ENCODE assay signal across 10 cellular contexts in the genomic region with DNA sequence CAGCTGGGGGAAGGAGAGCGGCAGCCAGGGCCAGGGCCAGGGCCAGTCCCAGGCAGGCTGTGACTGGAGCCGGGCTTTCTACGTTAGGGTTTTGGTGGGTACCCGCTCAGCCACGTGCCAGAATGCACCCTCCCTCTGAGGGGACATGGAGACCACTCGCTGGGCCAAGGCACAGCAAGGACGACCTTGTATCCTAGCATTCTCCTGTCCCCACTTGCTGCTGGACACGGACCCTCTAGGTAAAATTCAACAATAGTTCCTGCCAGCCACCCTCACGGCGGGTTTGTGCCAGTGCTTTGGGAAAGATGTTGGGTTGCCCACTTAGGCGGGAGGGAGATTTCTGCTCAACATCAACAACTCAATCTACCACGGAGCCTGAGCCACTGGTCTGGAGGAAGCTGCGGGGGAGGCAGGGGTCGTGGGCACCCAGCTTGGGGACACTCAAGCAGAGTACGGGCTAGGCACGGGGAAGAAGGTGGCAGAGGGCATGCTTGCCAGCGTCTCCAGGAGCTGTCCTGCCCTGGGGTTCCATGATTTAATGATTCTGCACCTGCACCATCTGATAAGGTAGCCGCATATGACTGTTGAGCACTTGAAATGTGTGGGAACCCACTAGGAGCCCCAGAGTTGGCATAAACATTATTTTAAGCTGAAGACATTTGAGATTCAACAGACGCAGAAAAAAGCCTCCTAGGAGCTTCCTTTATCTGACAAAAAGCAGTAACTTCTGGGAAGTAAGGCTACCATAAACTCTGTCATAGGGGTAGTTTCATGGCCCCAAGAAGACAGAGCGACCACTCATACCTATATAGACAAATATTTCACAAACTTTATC. TPM values are rescaled to one million over a fixed set of nuclear protein-coding genes. Genes with fewer than 3 reads are reported as not detected.
DNase-seq lines count a peak whose midpoint lies in the region; ATAC-seq and TF ChIP-seq lines count a peak whose summit lies in the region.
"Had no signal": no experiment of that assay in that cellular context is flagged by ENCODE, and none has a peak within 500 bp of the region (broad histone marks: within the 10 kb centered on the region; RNA-seq: fewer than 3 reads in every experiment).

No MANE protein-coding gene starts in this region.

- TF ChIP-seq POLR2A in IMR-90 (IDR thresholded peaks at IDR 0.05; ENCODE audit: low read depth, low read length) = no peak

- peaks cover 6 to 14% (median 10%) of the 10 kb centered on the region in 3 donors for H3K4me1 Mint-ChIP-seq in naive B cell

- no peak overlapping the region for H4K8ac ChIP-seq in IMR-90 (ENCODE audit: low read depth in 2 of 2, low read length in 2 of 2)

- H3K27ac ChIP-seq in IMR-90 (ENCODE audit: insufficient read depth, low read length) (no peak overlapping the region), ectodermal cell (ENCODE audit: insufficient read depth, low read depth, low read length, poor library complexity, severe bottlenecking) (no peak overlapping the region), thoracic aorta (peak overlapping the region; percentile 59 to 67)

- H3K27ac Mint-ChIP-seq in naive B cell = no peak overlapping the region

- TF ChIP-seq RAD21 in IMR-90 (IDR thresholded peaks at IDR 0.05; ENCODE audit: low read length) = no peak

- H3K4me3 ChIP-seq in IMR-90 (ENCODE audit: insufficient read depth, low read depth, low read length) (no peak overlapping the region), ectodermal cell (ENCODE audit: insufficient read depth, low read depth, low read length) (peak overlapping the region; percentile 33), thoracic aorta (peak overlapping the region; percentile 73), HAP-1 (no peak overlapping the region)

- H4K91ac ChIP-seq in IMR-90 (ENCODE audit: insufficient read depth, low read depth, low read length) = 0 out of 2 replicates have a peak overlapping the region, but pooled peaks have one; percentile 12

- DNase-seq in IMR-90 (no peak), naive B cell (no peak), thoracic aorta (ENCODE audit: low spot score) (no peak), AG20443 (ENCODE audit: low spot score) (no peak), HAP-1 (ENCODE audit: low spot score in 2 of 2) (no peak), HT-29 (ENCODE audit: low spot score) (no peak)
- DNase-seq: effector CD4-positive, alpha-beta T cell; EL had no signal

- no peak overlapping the region for H2BK5ac ChIP-seq in IMR-90 (ENCODE audit: low read depth, low read length, poor library complexity, severe bottlenecking)

- H3K27me3 ChIP-seq in IMR-90 (ENCODE audit: control insufficient read depth, insufficient read depth, low read length) (peaks cover 11% of the 10 kb centered on the region), ectodermal cell (ENCODE audit: control insufficient read depth, insufficient read depth, low read length, poor library complexity, severe bottlenecking) (peaks cover 21% of the 10 kb centered on the region), thoracic aorta (replicated peaks; ENCODE audit: insufficient read depth) (no peaks in the 10 kb centered on the region), HAP-1 (ENCODE audit: low read depth) (peaks cover 13% of the 10 kb centered on the region)

- H2BK15ac ChIP-seq in IMR-90 (ENCODE audit: low read depth, low read length) = no peak overlapping the region

- no peak overlapping the region for H2AK5ac ChIP-seq in IMR-90 (ENCODE audit: low read depth, low read length)

- no peaks in the 10 kb centered on the region for H4K20me1 ChIP-seq in IMR-90 (ENCODE audit: insufficient read depth, low read length)

- H3K4me2 ChIP-seq in IMR-90 (ENCODE audit: low read depth, low read length) = no peak overlapping the region; the same call in 1 of the 2 replicates

- BruUV-seq in IMR-90 (replicated peaks; lab: Mats Ljungman, UMichigan) = no TSS peak

- no peak overlapping the region for H3K14ac ChIP-seq in IMR-90 (replicated peaks; ENCODE audit: low read depth, low read length)

- H2BK120ac ChIP-seq in IMR-90 (ENCODE audit: low read depth, low read length) = no peak overlapping the region

- peaks cover 46 to 67% (median 63%) of the 10 kb centered on the region in 3 donors for H3K27me3 Mint-ChIP-seq in naive B cell

- intact Hi-C loops in IMR-90 (cut with micrococcal nuclease) = no loop called here

- no peak overlapping the region for H3K23ac ChIP-seq in IMR-90 (ENCODE audit: low read depth, low read length)

- ATAC-seq in IMR-90 (ENCODE audit: low read depth) (no peak), naive B cell (ENCODE audit: low read depth in 2 of 2) (peak in 1 of 2 donors; percentile 7), thoracic aorta (ENCODE audit: insufficient number of reproducible peaks, low FRiP score, low read depth) (no peak)

- WGBS in IMR-90 (ENCODE audit: extremely low coverage in 2 of 2, insufficient read length in 1 of 2), 2 experiments = no CpG with 5 or more reads among the region's 20 CpGs
- 76 to 77% methylated on average over 20 of the region's 20 CpGs for WGBS in ectodermal cell, 2 experiments

- H2AK9ac ChIP-seq in IMR-90 (replicated peaks; ENCODE audit: low read depth, low read length, poor library complexity) = no peak overlapping the region

- peak overlapping the region; percentile 54 for H2AFZ ChIP-seq in IMR-90 (replicated peaks; ENCODE audit: low read length, poor library complexity)

- peaks cover 2% of the 10 kb centered on the region; the same call in 1 of the 2 replicates for H3K9me1 ChIP-seq in IMR-90 (ENCODE audit: insufficient read depth, low read length)

- in situ Hi-C loops in IMR-90 (cut with MboI; ENCODE audit: low sequenced_read_pairs) = no loop called here
- in situ Hi-C loops in HAP-1 (cut with MboI; ENCODE audit: low sequenced_read_pairs) = no loop called here

- TF ChIP-seq CTCF in IMR-90 (conservative IDR thresholded peaks at IDR 0.05; ENCODE audit: low read depth, low read length) = no peak
- no peak for TF ChIP-seq CTCF in thoracic aorta (IDR thresholded peaks at IDR 0.05)

- H3K79me1 ChIP-seq in IMR-90 (ENCODE audit: low read depth in 1 of 2, low read length in 2 of 2) = no peaks in the 10 kb centered on the region

- dilution Hi-C loops in IMR-90 (cut with HindIII; ENCODE audit: low sequenced_read_pairs, unreplicated experiment) = no loop called here

- POLR2A ChIA-PET in IMR-90 (lab: Charles Lee; ENCODE audit: unreplicated experiment) = no interaction called here

- H3K9me3 ChIP-seq in IMR-90 (ENCODE audit: control insufficient read depth, insufficient read depth, low read length) = no peaks in the 10 kb centered on the region
- no peaks in the 10 kb centered on the region for H3K9me3 ChIP-seq in ectodermal cell (ENCODE audit: control insufficient read depth, low read length)
- H3K9me3 ChIP-seq in thoracic aorta = no peaks in the 10 kb centered on the region
- H3K9me3 ChIP-seq in HAP-1 = no peaks in the 10 kb centered on the region

- peak overlapping the region; percentile 6; the same call in 1 of the 2 replicates for H3K4ac ChIP-seq in IMR-90 (ENCODE audit: low read depth, low read length)

- H3K4me1 ChIP-seq in IMR-90 (ENCODE audit: control insufficient read depth, insufficient read depth, low read length) (peaks cover 27% of the 10 kb centered on the region), ectodermal cell (ENCODE audit: control insufficient read depth, insufficient read depth, low read length) (peaks cover 22% of the 10 kb centered on the region), thoracic aorta (ENCODE audit: control insufficient read depth in 1 of 2, low read depth in 2 of 2) (peaks cover 40 to 74% of the 10 kb centered on the region in 2 donors), HAP-1 (peaks cover 31% of the 10 kb centered on the region)

- H3K36me3 Mint-ChIP-seq in naive B cell = no peaks in the 10 kb centered on the region

- H3K18ac ChIP-seq in IMR-90 (ENCODE audit: low read depth, low read length) = no peak overlapping the region

- no peaks in the 10 kb centered on the region for H3K9me3 Mint-ChIP-seq in naive B cell
- H3K9me3 Mint-ChIP-seq: activated T-helper 1 cell treated with anti-CD3 and anti-CD28 coated beads, Interleukin-12 subunit alpha, Interleukin-12 subunit beta, Interleukin-2, Interleukin-4 antibody, amounts not matched to agents 30 ng/mL and 10 ng/mL and 1 ng/mL, durations not matched to agents 14 hours and 24 hours and 36 hours had no signal

- H3K56ac ChIP-seq in IMR-90 (ENCODE audit: extremely low read depth, insufficient read depth, low read length) = no peak overlapping the region

- no peaks in the 10 kb centered on the region for H3K36me3 ChIP-seq in IMR-90 (ENCODE audit: control insufficient read depth, insufficient read depth, low read length)
- no peaks in the 10 kb centered on the region for H3K36me3 ChIP-seq in ectodermal cell (ENCODE audit: control insufficient read depth, insufficient read depth, low read length)
- no peaks in the 10 kb centered on the region for H3K36me3 ChIP-seq in thoracic aorta
- H3K36me3 ChIP-seq in HAP-1 (replicated peaks) = no peaks in the 10 kb centered on the region

- H4K5ac ChIP-seq in IMR-90 (ENCODE audit: low read depth, low read length) = no peak overlapping the region

- H3K4me3 Mint-ChIP-seq in naive B cell = peak overlapping the region in 6 of 8 donors; percentile 19 to 53 (median 26)
- H3K4me3 Mint-ChIP-seq: activated T-helper 1 cell treated with anti-CD3 and anti-CD28 coated beads, Interleukin-12 subunit alpha, Interleukin-12 subunit beta, Interleukin-2, Interleukin-4 antibody, amounts not matched to agents 30 ng/mL and 10 ng/mL and 1 ng/mL, durations not matched to agents 14 hours and 24 hours and 36 hours had no signal

- H3K9ac ChIP-seq in IMR-90 (ENCODE audit: low read depth, low read length) = no peak overlapping the region

- CTCF ChIA-PET in IMR-90 (lab: Yijun Ruan, JAX) = interaction anchor here (0.9 kb wide), 1 partner anchor 25 kb away, joined by 3 read pairs; no protein-coding TSS in a partner anchor

- H2BK20ac ChIP-seq in IMR-90 (ENCODE audit: low read depth, low read length) = no peak overlapping the region

TF ChIP-seq in IMR-90, 13 proteins besides CTCF, POLR2A, EP300 and RAD21 (continues in another document):
- TF ChIP-seq, protein P1, sequence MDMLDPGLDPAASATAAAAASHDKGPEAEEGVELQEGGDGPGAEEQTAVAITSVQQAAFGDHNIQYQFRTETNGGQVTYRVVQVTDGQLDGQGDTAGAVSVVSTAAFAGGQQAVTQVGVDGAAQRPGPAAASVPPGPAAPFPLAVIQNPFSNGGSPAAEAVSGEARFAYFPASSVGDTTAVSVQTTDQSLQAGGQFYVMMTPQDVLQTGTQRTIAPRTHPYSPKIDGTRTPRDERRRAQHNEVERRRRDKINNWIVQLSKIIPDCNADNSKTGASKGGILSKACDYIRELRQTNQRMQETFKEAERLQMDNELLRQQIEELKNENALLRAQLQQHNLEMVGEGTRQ (IDR thresholded peaks at IDR 0.05; ENCODE audit: low read depth, low read length) = no peak

RNA-seq across cellular contexts. Expression of a gene that starts 22.5 kb away (rescaled TPM):
- total RNA-seq in IMR-90 (2012; rRNA removed) (1.3 and 1.9 TPM in 2 replicates), thoracic aorta (10 to 100 TPM; 22.7 to 45.2 TPM)
- polyA plus RNA-seq in IMR-90 (2012; rRNA removed) (5.7 and 7.0 TPM in 2 replicates), naive B cell (ENCODE audit: low read depth in 6 of 6) (1 to 10 TPM in 4 of 6 donors, under 1 TPM in 2; 0.40 to 3.6 (median 1.4) TPM)
- 3.1 and 5.9 TPM in 2 replicates for polyA plus RNA-seq in IMR-90 (2012; cell fraction: cytosol; rRNA removed)
- polyA plus RNA-seq in IMR-90 (2012; cell fraction: nucleus; rRNA removed; ENCODE audit: low replicate concordance) = 6.0 and 10.0 TPM in 2 replicates
- polyA plus RNA-seq in ectodermal cell (2013, experiment 1 of 4) = 7.9 TPM
- polyA plus RNA-seq in ectodermal cell (2013, experiment 2 of 4) = 10.5 TPM
- 7.4 TPM for polyA plus RNA-seq in ectodermal cell (2013, experiment 3 of 4)
- 8.9 TPM for polyA plus RNA-seq in ectodermal cell (2013, experiment 4 of 4)
- 59.0 and 76.6 TPM in 2 replicates for total RNA-seq in HT-29 (2014; rRNA removed; shearing (Covaris generic))

Comparison
In these comparisons a context has a peak if more than half of its experiments do, and no peak if none do; other contexts are left out.
1. H3K27ac ChIP-seq: peak in thoracic aorta (2 of 2); none in IMR-90 (single experiment) and ectodermal cell (single experiment).
2. H3K4me3 ChIP-seq: peak in ectodermal cell (single experiment) and thoracic aorta (single experiment); none in IMR-90 (single experiment) and HAP-1 (single experiment).